Comparison of ENCODE assay signal across 8 cellular contexts in the genomic region with DNA sequence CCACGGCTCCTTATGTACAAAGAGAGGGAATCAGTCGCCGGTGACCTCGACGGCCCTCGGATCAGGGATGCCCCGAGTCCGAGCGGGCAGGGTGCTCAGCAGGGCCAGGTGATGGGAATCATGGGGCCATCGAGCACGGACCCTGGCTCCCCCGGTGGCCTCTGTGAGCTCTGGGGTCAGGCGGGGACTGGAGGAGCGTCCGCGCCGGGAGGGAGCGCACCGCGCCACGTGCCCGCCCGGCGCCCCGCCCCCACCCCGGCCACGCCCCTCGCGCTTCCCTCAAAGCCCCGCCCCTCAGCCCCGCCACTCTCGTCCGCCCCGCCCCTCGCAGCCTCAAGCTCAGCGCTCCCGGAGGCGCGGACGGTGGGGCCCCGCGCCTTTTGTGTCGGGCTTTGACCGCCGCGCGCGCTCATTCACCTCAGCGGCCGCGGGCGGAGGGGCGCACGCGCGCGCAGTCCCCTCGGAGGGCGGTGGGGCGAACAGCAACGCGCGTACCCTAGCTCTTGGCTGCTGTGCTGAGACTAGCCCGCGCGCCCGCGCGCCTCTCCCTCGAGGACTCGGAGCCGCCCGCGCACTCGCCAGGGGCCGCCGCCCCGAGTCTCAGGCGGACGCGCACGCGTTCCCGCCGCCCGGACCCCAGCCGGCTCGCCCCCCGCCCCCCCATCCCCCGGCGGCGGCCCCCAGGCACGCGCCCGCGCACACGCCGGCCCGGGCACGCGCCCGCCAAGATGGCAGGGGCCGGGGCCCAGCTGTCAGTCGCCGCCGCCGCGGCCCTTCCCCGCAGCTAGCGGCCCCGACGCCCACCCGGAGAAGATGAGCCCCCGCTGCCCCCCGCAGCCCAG.
DNase-seq lines count a peak whose midpoint lies in the region; ATAC-seq and TF ChIP-seq lines count a peak whose summit lies in the region.

No MANE protein-coding gene starts in this region.

- DNase-seq in G401 (ENCODE audit: low spot score) = peak; percentile 80
- DNase-seq in NCI-H2081 (lab: John Stamatoyannopoulos, UW) = peak; percentile 90 to 92
- peak; percentile 84 for DNase-seq in MCF 10A (ENCODE audit: unreplicated experiment)

- in situ Hi-C loops in G401 (cut with HindIII; ENCODE audit: low sequenced_read_pairs) = no loop called here

- H3K9me3 Mint-ChIP-seq in MCF 10A (ENCODE audit: unreplicated experiment) = no peaks in the 10 kb centered on the region

- H3K4me3 ChIP-seq in iPS-18c (ENCODE audit: insufficient read depth, low read depth, low read length) (peak overlapping the region; percentile 71), skeletal muscle tissue (ENCODE audit: low read length in 3 of 3) (peak overlapping the region in 2 of 3 donors; percentile 65 to 72)

- no peaks in the 10 kb centered on the region for H3K27me3 Mint-ChIP-seq in MCF 10A (ENCODE audit: insufficient read depth, unreplicated experiment)

- intact Hi-C loops in MCF 10A (cut with micrococcal nuclease) = no loop called here

- H3K4me1 ChIP-seq in skeletal muscle tissue (ENCODE audit: control insufficient read depth in 3 of 3, insufficient read depth in 3 of 3, low read length in 3 of 3) = peaks cover 3 to 8% (median 6%) of the 10 kb centered on the region in 3 donors

- H3K27ac Mint-ChIP-seq in MCF 10A (ENCODE audit: low read depth, unreplicated experiment) = no peak overlapping the region

- peaks cover 7% of the 10 kb centered on the region for H3K4me1 Mint-ChIP-seq in MCF 10A (ENCODE audit: insufficient read depth, unreplicated experiment)

- H3K27ac ChIP-seq in VCaP (peak overlapping the region; percentile 91), skeletal muscle tissue (ENCODE audit: low read depth, low read length) (no peak overlapping the region)

- peak overlapping the region in 2 of 3 donors; percentile 59 to 81 for H3K9ac ChIP-seq in skeletal muscle tissue (ENCODE audit: low read depth in 1 of 3, low read length in 3 of 3)

- peaks cover 6% of the 10 kb centered on the region for H3K36me3 Mint-ChIP-seq in MCF 10A (ENCODE audit: insufficient read depth, unreplicated experiment)

- H3K27me3 ChIP-seq in skeletal muscle tissue (ENCODE audit: control insufficient read depth in 3 of 3, insufficient read depth in 3 of 3, low read length in 3 of 3) = peaks cover 0 to 5% (median 0%) of the 10 kb centered on the region in 3 donors

- no TSS peak for BruUV-seq in MCF 10A (replicated peaks; lab: Mats Ljungman, UMichigan)

- H3K36me3 ChIP-seq in skeletal muscle tissue (ENCODE audit: control insufficient read depth in 3 of 3, insufficient read depth in 3 of 3, low read length in 3 of 3) = no peaks in the 10 kb centered on the region

- CTCF ChIA-PET in MCF 10A (lab: Yijun Ruan, JAX) = interaction anchor here (0.6 to 0.8 kb wide), 4 partner anchors 8 to 691 kb away, joined by 3 to 5 read pairs (median 3); no protein-coding TSS in a partner anchor

- H3K4me3 Mint-ChIP-seq in MCF 10A (ENCODE audit: unreplicated experiment) = peak overlapping the region; percentile 91

- H3K9me3 ChIP-seq in iPS-18c (ENCODE audit: control insufficient read depth, insufficient read depth, low read length) = peaks cover 3% of the 10 kb centered on the region
- H3K9me3 ChIP-seq in skeletal muscle tissue (ENCODE audit: control insufficient read depth in 3 of 3, low read length in 3 of 3) = peaks cover 3 to 7% (median 4%) of the 10 kb centered on the region in 3 donors

- ATAC-seq in HG02678 (IDR thresholded peaks at IDR 0.05; ENCODE audit: unreplicated experiment) (peak; percentile 77), HG03378 (IDR thresholded peaks at IDR 0.05; ENCODE audit: unreplicated experiment) (no peak)

- TF ChIP-seq CTCF in VCaP (conservative IDR thresholded peaks at IDR 0.05) (no peak), MCF 10A (IDR thresholded peaks at IDR 0.05; ENCODE audit: unreplicated experiment) (no peak)

- POLR2A ChIA-PET in MCF 10A (lab: Yijun Ruan, JAX) = interaction anchor here (0.6 to 3.6 kb wide), 10 partner anchors 9 to 403 kb away, joined by 3 to 22 read pairs (median 4); no protein-coding TSS in a partner anchor
